Comparison of ENCODE assay signal across 26 cellular contexts in genomic region chr17:64423881-64424280, GRCh38. TPM values are rescaled to one million over a fixed set of nuclear protein-coding genes. Genes with fewer than 3 reads are reported as not detected.
DNase-seq lines count a peak whose midpoint lies in the region; ATAC-seq, FAIRE-seq and TF ChIP-seq lines count a peak whose summit lies in the region.
"Had no signal": no experiment of that assay in that cellular context is flagged by ENCODE, and none has a peak within 500 bp of the region (broad histone marks: within the 10 kb centered on the region; RNA-seq: fewer than 3 reads in every experiment).

No MANE protein-coding gene starts in this region.

- DNase-seq in GM23248 (peak; percentile 20), NCI-H69 (lab: John Stamatoyannopoulos, UW) (peak; percentile 42), K562 (ENCODE audit: extremely low read depth in 1 of 4, low spot score in 3 of 4) (no peak), trophoblast cell (no peak), esophagus squamous epithelium (lab: John Stamatoyannopoulos, UW) (no peak), RKO (ENCODE audit: low spot score) (no peak), nephron progenitor cell (no peak), activated gamma-delta T cell treated with Interleukin-2 at 50 U/mL for 16 hours (no peak)
- DNase-seq: activated B cell treated with CpG ODN at 0.5 μM for 24 hours; activated CD4-positive, alpha-beta memory T cell treated with anti-CD3 and anti-CD28 coated beads for 36 hours; activated effector memory CD4-positive, alpha-beta T cell treated with anti-CD3 and anti-CD28 coated beads, Interleukin-2, amount 50 U/mL, for 16 hours; head of caudate nucleus; HFFc6; Karpas-422; natural killer cell; NCI-H1105 treated with DMSO at 0.1 percent for 48 hours; NCI-H2081 treated with DMSO at 0.1 percent for 48 hours; NK-92 treated with Interleukin-12 subunit alpha and Interleukin-12 subunit beta, amount 100 ng/mL, for 24 hours; RPMI8226 had no signal

- H3K79me1 ChIP-seq in trophoblast cell (ENCODE audit: low read length): no peaks in the 10 kb centered on the region

- no peak overlapping the region for H2BK5ac ChIP-seq in trophoblast cell (ENCODE audit: low read depth, low read length, poor library complexity)

- H4K12ac ChIP-seq in trophoblast cell (ENCODE audit: low read depth, low read length): no peak overlapping the region

- no peak for TF ChIP-seq CTCF in K562 (IDR thresholded peaks at IDR 0.05 in 2 of 3, conservative IDR thresholded peaks at IDR 0.05 in 1 of 3; ENCODE audit: insufficient read depth in 2 of 3, low read depth in 1 of 3, low read length in 3 of 3)
- TF ChIP-seq CTCF in esophagus squamous epithelium (IDR thresholded peaks at IDR 0.05): no peak
- no peak for TF ChIP-seq CTCF in nephron progenitor cell (IDR thresholded peaks at IDR 0.05)

- H3K9me3 Mint-ChIP-seq in nephron progenitor cell: peaks cover 12% of the 10 kb centered on the region
- H3K9me3 Mint-ChIP-seq: activated B cell treated with CpG ODN at 0.5 μM for 24 hours; activated CD4-positive, alpha-beta memory T cell treated with anti-CD3 and anti-CD28 coated beads for 36 hours; HFFc6; natural killer cell had no signal

- H3K23ac ChIP-seq in trophoblast cell (ENCODE audit: low read length): no peak overlapping the region

- no peak for TF ChIP-seq EP300 in K562 (IDR thresholded peaks at IDR 0.05; ENCODE audit: low read length)

- H3K4me3 ChIP-seq in GM23248 (no peak overlapping the region), K562 (no peak overlapping the region), trophoblast cell (ENCODE audit: low read depth, low read length) (no peak overlapping the region), esophagus squamous epithelium (no peak overlapping the region)
- H3K4me3 ChIP-seq: SK-N-MC had no signal

- H2AFZ ChIP-seq in GM23248 (peak overlapping the region; percentile 18; the same call in 1 of the 2 replicates), K562 (ENCODE audit: low read depth, low read length) (peak overlapping the region; percentile 3; the same call in 1 of the 2 replicates), trophoblast cell (ENCODE audit: insufficient read depth, low read length, poor library complexity) (no peak overlapping the region)

- WGBS in GM23248 (ENCODE audit: low coverage in 1 of 2, low lambda C conversion rate in 2 of 2, missing lambda C conversion rate in 2 of 2), 2 experiments: 62 to 67% methylated on average over 3 of the region's 3 CpGs
- WGBS in K562 (ENCODE audit: insufficient coverage, low coverage, missing lambda C conversion rate): 66% methylated on average over 3 of the region's 3 CpGs
- WGBS in trophoblast cell (ENCODE audit: extremely low coverage, insufficient coverage, insufficient read length): no CpG with 5 or more reads among the region's 3 CpGs
- 77 to 84% methylated on average over 3 of the region's 3 CpGs for WGBS in esophagus squamous epithelium, 2 donors

- in situ Hi-C loops in GM23248 (cut with MboI): loop anchor here (5.0 kb wide), 1 partner anchor 68 kb away; no protein-coding TSS in a partner anchor
- in situ Hi-C loops in K562 (cut with MboI): loop anchor here (5.0 to 10.0 kb wide), 3 partner anchors 68 to 541 kb away; no protein-coding TSS in a partner anchor

- H3K9me3 ChIP-seq in GM23248 (ENCODE audit: low read depth) (no peaks in the 10 kb centered on the region), K562 (replicated peaks; ENCODE audit: control insufficient read depth, insufficient read depth, low read depth, low read length) (no peaks in the 10 kb centered on the region), trophoblast cell (ENCODE audit: insufficient read depth, low read depth, low read length) (no peaks in the 10 kb centered on the region), esophagus squamous epithelium (no peaks in the 10 kb centered on the region)

- H3K4me2 ChIP-seq in GM23248 (ENCODE audit: unreplicated experiment) (no peak overlapping the region), K562 (ENCODE audit: insufficient read depth, low read length) (no peak overlapping the region), trophoblast cell (ENCODE audit: low read length) (no peak overlapping the region)

- H3K27me3 ChIP-seq in GM23248 (replicated peaks; ENCODE audit: insufficient read depth) (no peaks in the 10 kb centered on the region), K562 (ENCODE audit: control insufficient read depth in 2 of 2, insufficient read depth in 2 of 2, low read length in 2 of 2) (no peaks in the 10 kb centered on the region), trophoblast cell (ENCODE audit: insufficient read depth, low read length) (no peaks in the 10 kb centered on the region), esophagus squamous epithelium (peaks cover 0 to 4% (median 0%) of the 10 kb centered on the region in 4 donors)

- CTCF ChIA-PET in K562 (lab: Yijun Ruan, JAX; ENCODE audit: low intra/inter-chr PET ratio): no interaction called here

- H3K4me1 Mint-ChIP-seq in nephron progenitor cell: peaks cover 6% of the 10 kb centered on the region
- H3K4me1 Mint-ChIP-seq: natural killer cell had no signal

- peaks cover 6% of the 10 kb centered on the region for H3K27me3 Mint-ChIP-seq in nephron progenitor cell (ENCODE audit: low read depth, poor library complexity)
- H3K27me3 Mint-ChIP-seq: activated B cell treated with CpG ODN at 0.5 μM for 24 hours; activated CD4-positive, alpha-beta memory T cell treated with anti-CD3 and anti-CD28 coated beads for 36 hours had no signal

- no peaks in the 10 kb centered on the region for H3F3A ChIP-seq in GM23248 (ENCODE audit: insufficient read depth)

- no peak overlapping the region for H2BK120ac ChIP-seq in trophoblast cell (ENCODE audit: insufficient read depth, low read length, poor library complexity)

- H3K18ac ChIP-seq in trophoblast cell (ENCODE audit: low read length): no peak overlapping the region

- H3K36me3 Mint-ChIP-seq in nephron progenitor cell (ENCODE audit: low read depth): no peaks in the 10 kb centered on the region
- H3K36me3 Mint-ChIP-seq: activated CD4-positive, alpha-beta memory T cell treated with anti-CD3 and anti-CD28 coated beads for 36 hours; natural killer cell had no signal

- H3K4me1 ChIP-seq in GM23248 (ENCODE audit: insufficient read depth) (peaks cover 6% of the 10 kb centered on the region; the same call in 1 of the 2 replicates), K562 (replicated peaks in 1 of 2; ENCODE audit: control insufficient read depth in 2 of 2, insufficient read depth in 2 of 2, low read length in 2 of 2) (peaks cover 0 to 9% of the 10 kb centered on the region in 2 experiments; a peak in 1 of 5 replicates), trophoblast cell (ENCODE audit: control insufficient read depth in 1 of 2, insufficient read depth in 2 of 2, low read length in 2 of 2) (no peaks in the 10 kb centered on the region), esophagus squamous epithelium (peaks cover 0 to 7% (median 0%) of the 10 kb centered on the region in 3 donors)

- no peaks in the 10 kb centered on the region for H3K9me2 ChIP-seq in GM23248 (ENCODE audit: insufficient read depth)

- no peak for TF ChIP-seq RAD21 in K562 (CRISPR knock-in tag; conservative IDR thresholded peaks at IDR 0.05 in 1 of 2, IDR thresholded peaks at IDR 0.05 in 1 of 2)

- no TSS peak for BruUV-seq in K562 (replicated peaks; lab: Mats Ljungman, UMichigan)

- H3K79me2 ChIP-seq in GM23248 (ENCODE audit: insufficient read depth): no peaks in the 10 kb centered on the region
- H3K79me2 ChIP-seq in K562 (ENCODE audit: control insufficient read depth, insufficient read depth, low read length): no peaks in the 10 kb centered on the region
- no peaks in the 10 kb centered on the region for H3K79me2 ChIP-seq in trophoblast cell (ENCODE audit: control insufficient read depth, insufficient read depth, low read length, poor library complexity)

- POLR2A ChIA-PET in K562 (lab: Yijun Ruan, JAX): interaction anchor here (1.2 kb wide), 2 partner anchors 26 to 82 kb away, joined by 4 read pairs; partner anchors contain the start of gene DDX5

- no peaks in the 10 kb centered on the region for H3K9me1 ChIP-seq in K562 (ENCODE audit: control insufficient read depth, insufficient read depth, low read length)

- no peak overlapping the region for H4K8ac ChIP-seq in trophoblast cell (ENCODE audit: low read depth, low read length)

- H3K36me3 ChIP-seq in GM23248 (ENCODE audit: low read depth) (no peaks in the 10 kb centered on the region), K562 (ENCODE audit: control insufficient read depth, insufficient read depth, low read length) (no peaks in the 10 kb centered on the region), trophoblast cell (ENCODE audit: control insufficient read depth in 1 of 2, insufficient read depth in 2 of 2, low read length in 2 of 2) (no peaks in the 10 kb centered on the region), esophagus squamous epithelium (no peaks in the 10 kb centered on the region)

- H4K20me1 ChIP-seq in GM23248 (ENCODE audit: insufficient read depth) (no peaks in the 10 kb centered on the region), K562 (replicated peaks; ENCODE audit: control insufficient read depth, insufficient read depth, low read length) (no peaks in the 10 kb centered on the region)

- H2AK5ac ChIP-seq in trophoblast cell (ENCODE audit: low read length): no peak overlapping the region

- ATAC-seq in K562: no peak
- ATAC-seq: left lobe of liver, natural killer cell had no signal

- no peak overlapping the region for H3K4me3 Mint-ChIP-seq in nephron progenitor cell
- H3K4me3 Mint-ChIP-seq: activated B cell treated with CpG ODN at 0.5 μM for 24 hours; activated CD4-positive, alpha-beta memory T cell treated with anti-CD3 and anti-CD28 coated beads for 36 hours; HFFc6; natural killer cell had no signal

- H4K91ac ChIP-seq in trophoblast cell (ENCODE audit: low read depth, low read length): peak overlapping the region; percentile 54

- no peak overlapping the region for H3K9ac ChIP-seq in GM23248
- H3K9ac ChIP-seq in K562 (ENCODE audit: insufficient read depth in 1 of 2, low read depth in 2 of 2, low read length in 2 of 2): no peak overlapping the region
- no peak overlapping the region for H3K9ac ChIP-seq in trophoblast cell (ENCODE audit: low read length)

- H3K4ac ChIP-seq in trophoblast cell (ENCODE audit: low read depth, low read length): no peak overlapping the region

- intact Hi-C loops in K562 (cut with micrococcal nuclease): loop anchor here (5.0 kb wide), 2 partner anchors 348 to 538 kb away; no protein-coding TSS in a partner anchor
- intact Hi-C loops in esophagus squamous epithelium (cut with DNase I): loop anchor here (10.0 kb wide), 1 partner anchor 71 kb away; the partner anchor contains the start of gene POLG2

- H2BK12ac ChIP-seq in trophoblast cell (ENCODE audit: low read length): no peak overlapping the region

- no peak overlapping the region for H3K14ac ChIP-seq in trophoblast cell (ENCODE audit: low read length)

- TF ChIP-seq POLR2A in K562 (conservative IDR thresholded peaks at IDR 0.05) (no peak), esophagus squamous epithelium (IDR thresholded peaks at IDR 0.05) (no peak)

- H3K27ac ChIP-seq in GM23248: no peak overlapping the region
- no peak overlapping the region for H3K27ac ChIP-seq in K562 (ENCODE audit: extremely low read depth, low read depth, low read length)
- H3K27ac ChIP-seq in trophoblast cell (ENCODE audit: low read depth, low read length): no peak overlapping the region
- no peak overlapping the region for H3K27ac ChIP-seq in esophagus squamous epithelium
- H3K27ac ChIP-seq: SK-N-MC had no signal

- FAIRE-seq in K562 (lab: Jason Lieb, UNC): no peak
- FAIRE-seq: colon, endometrium, G401.6, urothelium cell line had no signal

- H3K27ac Mint-ChIP-seq in nephron progenitor cell: no peak overlapping the region
- H3K27ac Mint-ChIP-seq: activated B cell treated with CpG ODN at 0.5 μM for 24 hours; activated CD4-positive, alpha-beta memory T cell treated with anti-CD3 and anti-CD28 coated beads for 36 hours; HFFc6; natural killer cell had no signal

RNA-seq across cellular contexts. Expression of gene MILR1, which starts 25.0 kb away (rescaled TPM):
- 4.7 and 11.7 TPM in 2 replicates for total RNA-seq in GM23248 (2014; rRNA removed; shearing (Covaris generic))
- polyA plus RNA-seq in GM23248 (2016; fragmentation: Nextera tagmentation; extraction: Ambion mirVana) (6.3 and 6.5 TPM in 2 replicates), K562 (2011; rRNA removed) (5.6 and 9.7 TPM in 2 replicates), K562 (2014; fragmentation: Illumina TruSeq; extraction: Trizol) (13.3 and 14.7 TPM in 2 replicates), K562 (2014; fragmentation: Nextera tagmentation; extraction: Ambion mirVana) (1 to 10 TPM; 4.6 to 7.1 TPM), K562 (2014; rRNA removed) (7.1 and 7.8 TPM in 2 replicates)
- 10.8 and 12.0 TPM in 2 replicates for total RNA-seq in K562 (2011; cell fraction: chromatin; rRNA removed; ENCODE audit: low replicate concordance)
- 5.0 and 6.2 TPM in 2 replicates for total RNA-seq in K562 (2011; cell fraction: nucleolus; rRNA removed)
- total RNA-seq in K562 (2011; cell fraction: nucleoplasm; rRNA removed): 5.9 and 8.5 TPM in 2 replicates
- total RNA-seq in K562 (2014; rRNA removed) (3.8 and 4.3 TPM in 2 replicates), K562 (2014; rRNA removed; fragmentation: Illumina TruSeq; extraction: Trizol) (7.5 and 8.7 TPM in 2 replicates), K562 (2015; rRNA removed; fragmentation: Illumina TruSeq; extraction: Trizol) (14.1 and 16.2 TPM in 2 replicates), K562 (2021) (4.1 and 4.7 TPM in 2 replicates), esophagus squamous epithelium (1 to 10 TPM in 3 of 4 donors, under 1 TPM in 1; 0.79 to 8.1 (median 1.8) TPM)
- polyA plus RNA-seq in K562 (2011; cell fraction: cytosol; rRNA removed): 4.1 and 8.7 TPM in 2 replicates
- 10.0 and 12.4 TPM in 2 replicates for polyA plus RNA-seq in K562 (2011; cell fraction: nucleus; rRNA removed)
- 9.0 and 64.8 TPM in 2 replicates for polyA plus RNA-seq in K562 (2012)
- 3.8 and 5.5 TPM in 2 replicates for polyA minus RNA-seq in K562 (2011; rRNA and poly(A)+ RNA removed)
- polyA minus RNA-seq in K562 (2011; cell fraction: cytosol; rRNA and poly(A)+ RNA removed): 1.8 TPM in 1 of 2 replicates, not detected in the other
- polyA minus RNA-seq in K562 (2011; cell fraction: nucleus; rRNA and poly(A)+ RNA removed): 2.2 and 5.1 TPM in 2 replicates
- 0.18 and 0.29 TPM in 2 replicates for polyA plus RNA-seq in trophoblast cell (2013)
- total RNA-seq: activated CD4-positive, alpha-beta memory T cell treated with anti-CD3 and anti-CD28 coated beads for 36 hours had no signal

RNA-seq across cellular contexts. Expression of gene PECAM1, which starts 33.2 kb away (rescaled TPM):
- not detected in 2 replicates for total RNA-seq in GM23248 (2014; rRNA removed; shearing (Covaris generic))
- polyA plus RNA-seq in GM23248 (2016; fragmentation: Nextera tagmentation; extraction: Ambion mirVana): 0.06 and 0.11 TPM in 2 replicates
- 13.3 and 15.0 TPM in 2 replicates for total RNA-seq in K562 (2011; cell fraction: chromatin; rRNA removed; ENCODE audit: low replicate concordance)
- 5.2 and 10.7 TPM in 2 replicates for total RNA-seq in K562 (2011; cell fraction: nucleolus; rRNA removed)
- total RNA-seq in K562 (2011; cell fraction: nucleoplasm; rRNA removed): 7.6 and 11.1 TPM in 2 replicates
- 2.8 and 3.3 TPM in 2 replicates for total RNA-seq in K562 (2014; rRNA removed)
- 3.3 and 4.4 TPM in 2 replicates for total RNA-seq in K562 (2014; rRNA removed; fragmentation: Illumina TruSeq; extraction: Trizol)
- 2.9 and 3.2 TPM in 2 replicates for total RNA-seq in K562 (2015; rRNA removed; fragmentation: Illumina TruSeq; extraction: Trizol)
- total RNA-seq in K562 (2021): 10.3 and 10.7 TPM in 2 replicates
- polyA plus RNA-seq in K562 (2011; rRNA removed): 10.8 and 21.7 TPM in 2 replicates
- polyA plus RNA-seq in K562 (2011; cell fraction: cytosol; rRNA removed): 5.7 and 10.0 TPM in 2 replicates
- polyA plus RNA-seq in K562 (2011; cell fraction: nucleus; rRNA removed): 3.7 and 4.1 TPM in 2 replicates
- polyA plus RNA-seq in K562 (2012): 7.9 and 15.5 TPM in 2 replicates
- polyA plus RNA-seq in K562 (2014; fragmentation: Illumina TruSeq; extraction: Trizol): 4.5 and 4.8 TPM in 2 replicates
- 1 to 10 TPM; 1.5 to 7.4 TPM for polyA plus RNA-seq in K562 (2014; fragmentation: Nextera tagmentation; extraction: Ambion mirVana)
- 5.1 and 7.9 TPM in 2 replicates for polyA plus RNA-seq in K562 (2014; rRNA removed)
- 34.7 and 50.5 TPM in 2 replicates for polyA minus RNA-seq in K562 (2011; rRNA and poly(A)+ RNA removed)
- 7.3 and 20.2 TPM in 2 replicates for polyA minus RNA-seq in K562 (2011; cell fraction: cytosol; rRNA and poly(A)+ RNA removed)
- polyA minus RNA-seq in K562 (2011; cell fraction: nucleus; rRNA and poly(A)+ RNA removed): 2.3 and 7.0 TPM in 2 replicates
- 0.04 and 0.07 TPM in 2 replicates for polyA plus RNA-seq in trophoblast cell (2013)
- 10 to 100 TPM in 3 of 4 donors, 1 to 10 TPM in 1; 9.4 to 71.4 (median 34.3) TPM for total RNA-seq in esophagus squamous epithelium
- total RNA-seq: NCI-H460 had no signal

Comparison
In these comparisons a context has a peak if more than half of its experiments do, and no peak if none do; other contexts are left out.
1. DNase-seq: peak in GM23248 (single experiment) and NCI-H69 (single experiment); none in K562 (0 of 4), trophoblast cell (0 of 2), esophagus squamous epithelium (single experiment), RKO (single experiment), nephron progenitor cell (single experiment) and activated gamma-delta T cell treated with Interleukin-2 at 50 U/mL for 16 hours (single experiment).